Comparison of ENCODE assay signal across 25 cellular contexts in genomic region chr17:655618-656017, GRCh38.
"Had no signal": no experiment of that assay in that cellular context is flagged by ENCODE, and none has a peak within 500 bp of the region (broad histone marks: within the 10 kb centered on the region; RNA-seq: fewer than 3 reads in every experiment).

No MANE protein-coding gene starts in this region.

- H3K4me1 ChIP-seq: gastrocnemius medialis, left lung, psoas muscle, suprapubic skin, transverse colon, upper lobe of right lung, uterus had no signal

- ATAC-seq: esophagus mucosa; gastrocnemius medialis; left cardiac atrium; left lung; naive thymus-derived CD4-positive, alpha-beta T cell; psoas muscle; stimulated activated memory B cell treated with anti-CD40 and anti-IgM and Interleukin-4, amounts not matched to agents 10 μg/mL and 1 μg/mL and 100 μg/mL, for 72 hours; upper lobe of right lung had no signal

- DNase-seq: cortex of kidney; endodermal cell; foreskin fibroblast; gastrocnemius medialis; head of caudate nucleus; left cardiac atrium; left lung; midbrain; naive thymus-derived CD4-positive, alpha-beta T cell; occipital lobe; ovary; posterior cingulate gyrus; psoas muscle; right cardiac atrium; sigmoid colon; stimulated activated CD4-positive, alpha-beta T cell treated with anti-CD3 and anti-CD28 coated beads, Interleukin-2, amount 100 ng/mL, for 24 hours; stimulated activated CD4-positive, alpha-beta T cell treated with anti-CD3 and anti-CD28 coated beads, Interleukin-4, amount 100 ng/mL, for 24 hours; transverse colon; upper lobe of right lung; uterus had no signal

- H3K27ac Mint-ChIP-seq: endodermal cell; naive thymus-derived CD4-positive, alpha-beta T cell; stimulated activated memory B cell treated with anti-CD40 and anti-IgM and Interleukin-4, amounts not matched to agents 10 μg/mL and 1 μg/mL and 100 μg/mL, for 72 hours; stimulated activated naive CD8-positive, alpha-beta T cell treated with anti-CD3 and anti-CD28 coated beads, Interleukin-15, Interleukin-2, amounts not matched to agents 100 ng/mL and 50 ng/mL, for 24 hours had no signal

- H3K9me3 ChIP-seq: gastrocnemius medialis, left lung, ovary, psoas muscle, sigmoid colon, suprapubic skin, transverse colon, upper lobe of right lung, uterus had no signal

- H3K4me1 Mint-ChIP-seq: naive thymus-derived CD4-positive, alpha-beta T cell had no signal

- H3K27me3 ChIP-seq: gastrocnemius medialis, left lung, ovary, sigmoid colon, suprapubic skin, transverse colon, upper lobe of right lung, uterus had no signal

- H3K27ac ChIP-seq: epithelial cell of prostate, gastrocnemius medialis, left lung, ovary, psoas muscle, sigmoid colon, suprapubic skin, transverse colon, upper lobe of right lung, uterus had no signal

- H3K27me3 Mint-ChIP-seq: naive thymus-derived CD4-positive, alpha-beta T cell; stimulated activated memory B cell treated with anti-CD40 and anti-IgM and Interleukin-4, amounts not matched to agents 10 μg/mL and 1 μg/mL and 100 μg/mL, for 72 hours; stimulated activated naive CD8-positive, alpha-beta T cell treated with anti-CD3 and anti-CD28 coated beads, Interleukin-15, Interleukin-2, amounts not matched to agents 100 ng/mL and 50 ng/mL, for 24 hours had no signal

- H3K9me3 Mint-ChIP-seq: endodermal cell; naive thymus-derived CD4-positive, alpha-beta T cell; stimulated activated memory B cell treated with anti-CD40 and anti-IgM and Interleukin-4, amounts not matched to agents 10 μg/mL and 1 μg/mL and 100 μg/mL, for 72 hours; stimulated activated naive CD8-positive, alpha-beta T cell treated with anti-CD3 and anti-CD28 coated beads, Interleukin-15, Interleukin-2, amounts not matched to agents 100 ng/mL and 50 ng/mL, for 24 hours had no signal

- H3K4me3 Mint-ChIP-seq: endodermal cell; naive thymus-derived CD4-positive, alpha-beta T cell; stimulated activated memory B cell treated with anti-CD40 and anti-IgM and Interleukin-4, amounts not matched to agents 10 μg/mL and 1 μg/mL and 100 μg/mL, for 72 hours; stimulated activated naive CD8-positive, alpha-beta T cell treated with anti-CD3 and anti-CD28 coated beads, Interleukin-15, Interleukin-2, amounts not matched to agents 100 ng/mL and 50 ng/mL, for 24 hours had no signal
